ENCODE assay signal across 10 cellular contexts in genomic region chr7:128827248-128827958, GRCh38. TPM values are rescaled to one million over a fixed set of nuclear protein-coding genes. Genes with fewer than 3 reads are reported as not detected.
DNase-seq lines count a peak whose midpoint lies in the region; ATAC-seq, FAIRE-seq and TF ChIP-seq lines count a peak whose summit lies in the region.
"Had no signal": no experiment of that assay in that cellular context is flagged by ENCODE, and none has a peak within 500 bp of the region (broad histone marks: within the 10 kb centered on the region; RNA-seq: fewer than 3 reads in every experiment).

No MANE protein-coding gene starts in this region.

- no peak for TF ChIP-seq POLR2A in transverse colon (IDR thresholded peaks at IDR 0.05)

- no peak for TF ChIP-seq EP300 in transverse colon (IDR thresholded peaks at IDR 0.05; ENCODE audit: low read depth)

- WGBS in transverse colon (ENCODE audit: low coverage in 1 of 2), 2 donors: 86% methylated on average over 17 of the region's 17 CpGs; no CpG with 5 or more reads in 1 of the 2 donors

- H3K27ac ChIP-seq in brain microvascular endothelial cell (peak overlapping the region; percentile 77), transverse colon (peak overlapping the region; percentile 60 to 94 (median 81))
- H3K27ac ChIP-seq: VCaP had no signal

- peaks cover 5 to 27% (median 10%) of the 10 kb centered on the region in 4 donors for H3K4me1 ChIP-seq in transverse colon

- H3K4me3 ChIP-seq in brain microvascular endothelial cell (ENCODE audit: low read depth, low read length): no peak overlapping the region
- no peak overlapping the region for H3K4me3 ChIP-seq in transverse colon

- FAIRE-seq in HTR-8/SVneo (lab: Jason Lieb, UNC): peak; percentile 40

- ATAC-seq in HG03025 (IDR thresholded peaks at IDR 0.05; ENCODE audit: low FRiP score, unreplicated experiment): no peak

- TF ChIP-seq CTCF in brain microvascular endothelial cell (IDR thresholded peaks at IDR 0.05; ENCODE audit: low read depth, low read length, missing control alignments) (no peak), transverse colon (IDR thresholded peaks at IDR 0.05) (no peak)

- H3K27me3 ChIP-seq in brain microvascular endothelial cell (replicated peaks): no peaks in the 10 kb centered on the region
- peaks cover 40% of the 10 kb centered on the region for H3K27me3 ChIP-seq in transverse colon

- H3K36me3 ChIP-seq in brain microvascular endothelial cell (replicated peaks) (no peaks in the 10 kb centered on the region), transverse colon (no peaks in the 10 kb centered on the region)

- intact Hi-C loops in transverse colon (cut with DNase I; ENCODE audit: low total_unique reads): no loop called here

- peak; percentile 63 for DNase-seq in HTR-8/SVneo (ENCODE audit: insufficient read length, low spot score)
- DNase-seq in brain microvascular endothelial cell: peak; percentile 75
- DNase-seq in islet precursor cell: peak; percentile 96
- no peak for DNase-seq in transverse colon
- no peak for DNase-seq in ureter (ENCODE audit: low spot score)
- DNase-seq in MV-4-11 (lab: John Stamatoyannopoulos, UW): no peak
- DNase-seq: NCI-H187 treated with DMSO at 0.1 percent for 48 hours had no signal

- in situ Hi-C loops in brain microvascular endothelial cell (cut with HindIII; ENCODE audit: low pct_ligation_motif_present, low sequenced_read_pairs) (no loop called here), transverse colon (cut with MboI; ENCODE audit: low pct_ligation_motif_present in 1 of 4, low pct_unique_long_range_greater_than_20kb in 1 of 4, low sequenced_read_pairs in 3 of 4) (no loop called here)

- H3K9me3 ChIP-seq in transverse colon: no peaks in the 10 kb centered on the region

RNA-seq across cellular contexts. Expression of gene FLNC, which starts 2.8 kb away (rescaled TPM):
- 100 to 1,000 TPM in 1 of 4 donors, 10 to 100 TPM in 3; 21.3 to 234 (median 57.9) TPM for total RNA-seq in transverse colon
- total RNA-seq in ureter: 84.1 TPM

RNA-seq across cellular contexts. Expression of gene ATP6V1F, which starts 35.3 kb away (rescaled TPM):
- 100 to 1,000 TPM in 1 of 4 donors, 10 to 100 TPM in 3; 25.5 to 128 (median 63.2) TPM for total RNA-seq in transverse colon
- total RNA-seq in ureter: 133 TPM

RNA-seq across cellular contexts. Expression of gene CCDC136, which starts 35.6 kb away (rescaled TPM):
- 10 to 100 TPM in 2 of 4 donors, 1 to 10 TPM in 2; 1.9 to 16.5 (median 8.3) TPM for total RNA-seq in transverse colon
- 12.5 TPM for total RNA-seq in ureter

RNA-seq across cellular contexts. Expression of gene OPN1SW, which starts 51.8 kb away (rescaled TPM):
- total RNA-seq in transverse colon (not detected), ureter (not detected)
- total RNA-seq: mesenteric fat pad had no signal

Comparison
In these comparisons a context has a peak if more than half of its experiments do, and no peak if none do; other contexts are left out.
1. DNase-seq: peak in HTR-8/SVneo (single experiment), brain microvascular endothelial cell (single experiment) and islet precursor cell (single experiment); none in transverse colon (single experiment), ureter (single experiment) and MV-4-11 (single experiment).